In the genomic region with DNA sequence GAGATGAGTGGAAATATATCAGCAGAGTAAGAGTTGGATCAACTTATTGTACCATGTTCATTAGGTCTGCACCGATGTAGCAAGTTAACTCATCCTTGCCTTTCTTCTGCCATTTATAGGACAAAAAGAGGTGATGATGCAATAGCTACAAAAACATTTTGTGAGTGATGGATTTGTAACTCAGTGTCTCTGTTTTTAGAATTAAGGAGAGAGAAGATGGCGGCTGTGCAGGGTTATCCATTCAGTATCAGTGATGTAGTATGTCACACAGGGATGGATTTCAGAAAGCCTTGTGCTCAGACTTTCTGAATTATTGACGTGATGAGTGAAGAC, we compare ENCODE assay signal across 1 cellular context.
A peak's percentile ranks its signal among the peaks of the same experiment; 100 is the strongest.
TF ChIP-seq lines count a peak whose summit lies in the region.

No MANE protein-coding gene starts in this region.

TF ChIP-seq in HepG2, 621 proteins besides CTCF, POLR2A, EP300 and RAD21 (continued from another document):
- TF ChIP-seq, protein P1, sequence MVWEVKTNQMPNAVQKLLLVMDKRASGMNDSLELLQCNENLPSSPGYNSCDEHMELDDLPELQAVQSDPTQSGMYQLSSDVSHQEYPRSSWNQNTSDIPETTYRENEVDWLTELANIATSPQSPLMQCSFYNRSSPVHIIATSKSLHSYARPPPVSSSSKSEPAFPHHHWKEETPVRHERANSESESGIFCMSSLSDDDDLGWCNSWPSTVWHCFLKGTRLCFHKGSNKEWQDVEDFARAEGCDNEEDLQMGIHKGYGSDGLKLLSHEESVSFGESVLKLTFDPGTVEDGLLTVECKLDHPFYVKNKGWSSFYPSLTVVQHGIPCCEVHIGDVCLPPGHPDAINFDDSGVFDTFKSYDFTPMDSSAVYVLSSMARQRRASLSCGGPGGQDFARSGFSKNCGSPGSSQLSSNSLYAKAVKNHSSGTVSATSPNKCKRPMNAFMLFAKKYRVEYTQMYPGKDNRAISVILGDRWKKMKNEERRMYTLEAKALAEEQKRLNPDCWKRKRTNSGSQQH (CRISPR knock-in tag; IDR thresholded peaks at IDR 0.05; ENCODE audit: low read depth) = no peak
- TF ChIP-seq, protein P2, sequence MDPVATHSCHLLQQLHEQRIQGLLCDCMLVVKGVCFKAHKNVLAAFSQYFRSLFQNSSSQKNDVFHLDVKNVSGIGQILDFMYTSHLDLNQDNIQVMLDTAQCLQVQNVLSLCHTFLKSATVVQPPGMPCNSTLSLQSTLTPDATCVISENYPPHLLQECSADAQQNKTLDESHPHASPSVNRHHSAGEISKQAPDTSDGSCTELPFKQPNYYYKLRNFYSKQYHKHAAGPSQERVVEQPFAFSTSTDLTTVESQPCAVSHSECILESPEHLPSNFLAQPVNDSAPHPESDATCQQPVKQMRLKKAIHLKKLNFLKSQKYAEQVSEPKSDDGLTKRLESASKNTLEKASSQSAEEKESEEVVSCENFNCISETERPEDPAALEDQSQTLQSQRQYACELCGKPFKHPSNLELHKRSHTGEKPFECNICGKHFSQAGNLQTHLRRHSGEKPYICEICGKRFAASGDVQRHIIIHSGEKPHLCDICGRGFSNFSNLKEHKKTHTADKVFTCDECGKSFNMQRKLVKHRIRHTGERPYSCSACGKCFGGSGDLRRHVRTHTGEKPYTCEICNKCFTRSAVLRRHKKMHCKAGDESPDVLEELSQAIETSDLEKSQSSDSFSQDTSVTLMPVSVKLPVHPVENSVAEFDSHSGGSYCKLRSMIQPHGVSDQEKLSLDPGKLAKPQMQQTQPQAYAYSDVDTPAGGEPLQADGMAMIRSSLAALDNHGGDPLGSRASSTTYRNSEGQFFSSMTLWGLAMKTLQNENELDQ (CRISPR knock-in tag; IDR thresholded peaks at IDR 0.05; ENCODE audit: borderline replicate concordance) = no peak
- TF ChIP-seq ZNF629 (CRISPR knock-in tag; conservative IDR thresholded peaks at IDR 0.05) = no peak
- TF ChIP-seq, protein P3, sequence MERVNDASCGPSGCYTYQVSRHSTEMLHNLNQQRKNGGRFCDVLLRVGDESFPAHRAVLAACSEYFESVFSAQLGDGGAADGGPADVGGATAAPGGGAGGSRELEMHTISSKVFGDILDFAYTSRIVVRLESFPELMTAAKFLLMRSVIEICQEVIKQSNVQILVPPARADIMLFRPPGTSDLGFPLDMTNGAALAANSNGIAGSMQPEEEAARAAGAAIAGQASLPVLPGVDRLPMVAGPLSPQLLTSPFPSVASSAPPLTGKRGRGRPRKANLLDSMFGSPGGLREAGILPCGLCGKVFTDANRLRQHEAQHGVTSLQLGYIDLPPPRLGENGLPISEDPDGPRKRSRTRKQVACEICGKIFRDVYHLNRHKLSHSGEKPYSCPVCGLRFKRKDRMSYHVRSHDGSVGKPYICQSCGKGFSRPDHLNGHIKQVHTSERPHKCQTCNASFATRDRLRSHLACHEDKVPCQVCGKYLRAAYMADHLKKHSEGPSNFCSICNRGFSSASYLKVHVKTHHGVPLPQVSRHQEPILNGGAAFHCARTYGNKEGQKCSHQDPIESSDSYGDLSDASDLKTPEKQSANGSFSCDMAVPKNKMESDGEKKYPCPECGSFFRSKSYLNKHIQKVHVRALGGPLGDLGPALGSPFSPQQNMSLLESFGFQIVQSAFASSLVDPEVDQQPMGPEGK (CRISPR knock-in tag; IDR thresholded peaks at IDR 0.05) = no peak
- TF ChIP-seq ISX (CRISPR knock-in tag; conservative IDR thresholded peaks at IDR 0.05) = 0 out of 2 replicates have a peak, but pooled peaks have one; percentile 43
- TF ChIP-seq, protein P4, sequence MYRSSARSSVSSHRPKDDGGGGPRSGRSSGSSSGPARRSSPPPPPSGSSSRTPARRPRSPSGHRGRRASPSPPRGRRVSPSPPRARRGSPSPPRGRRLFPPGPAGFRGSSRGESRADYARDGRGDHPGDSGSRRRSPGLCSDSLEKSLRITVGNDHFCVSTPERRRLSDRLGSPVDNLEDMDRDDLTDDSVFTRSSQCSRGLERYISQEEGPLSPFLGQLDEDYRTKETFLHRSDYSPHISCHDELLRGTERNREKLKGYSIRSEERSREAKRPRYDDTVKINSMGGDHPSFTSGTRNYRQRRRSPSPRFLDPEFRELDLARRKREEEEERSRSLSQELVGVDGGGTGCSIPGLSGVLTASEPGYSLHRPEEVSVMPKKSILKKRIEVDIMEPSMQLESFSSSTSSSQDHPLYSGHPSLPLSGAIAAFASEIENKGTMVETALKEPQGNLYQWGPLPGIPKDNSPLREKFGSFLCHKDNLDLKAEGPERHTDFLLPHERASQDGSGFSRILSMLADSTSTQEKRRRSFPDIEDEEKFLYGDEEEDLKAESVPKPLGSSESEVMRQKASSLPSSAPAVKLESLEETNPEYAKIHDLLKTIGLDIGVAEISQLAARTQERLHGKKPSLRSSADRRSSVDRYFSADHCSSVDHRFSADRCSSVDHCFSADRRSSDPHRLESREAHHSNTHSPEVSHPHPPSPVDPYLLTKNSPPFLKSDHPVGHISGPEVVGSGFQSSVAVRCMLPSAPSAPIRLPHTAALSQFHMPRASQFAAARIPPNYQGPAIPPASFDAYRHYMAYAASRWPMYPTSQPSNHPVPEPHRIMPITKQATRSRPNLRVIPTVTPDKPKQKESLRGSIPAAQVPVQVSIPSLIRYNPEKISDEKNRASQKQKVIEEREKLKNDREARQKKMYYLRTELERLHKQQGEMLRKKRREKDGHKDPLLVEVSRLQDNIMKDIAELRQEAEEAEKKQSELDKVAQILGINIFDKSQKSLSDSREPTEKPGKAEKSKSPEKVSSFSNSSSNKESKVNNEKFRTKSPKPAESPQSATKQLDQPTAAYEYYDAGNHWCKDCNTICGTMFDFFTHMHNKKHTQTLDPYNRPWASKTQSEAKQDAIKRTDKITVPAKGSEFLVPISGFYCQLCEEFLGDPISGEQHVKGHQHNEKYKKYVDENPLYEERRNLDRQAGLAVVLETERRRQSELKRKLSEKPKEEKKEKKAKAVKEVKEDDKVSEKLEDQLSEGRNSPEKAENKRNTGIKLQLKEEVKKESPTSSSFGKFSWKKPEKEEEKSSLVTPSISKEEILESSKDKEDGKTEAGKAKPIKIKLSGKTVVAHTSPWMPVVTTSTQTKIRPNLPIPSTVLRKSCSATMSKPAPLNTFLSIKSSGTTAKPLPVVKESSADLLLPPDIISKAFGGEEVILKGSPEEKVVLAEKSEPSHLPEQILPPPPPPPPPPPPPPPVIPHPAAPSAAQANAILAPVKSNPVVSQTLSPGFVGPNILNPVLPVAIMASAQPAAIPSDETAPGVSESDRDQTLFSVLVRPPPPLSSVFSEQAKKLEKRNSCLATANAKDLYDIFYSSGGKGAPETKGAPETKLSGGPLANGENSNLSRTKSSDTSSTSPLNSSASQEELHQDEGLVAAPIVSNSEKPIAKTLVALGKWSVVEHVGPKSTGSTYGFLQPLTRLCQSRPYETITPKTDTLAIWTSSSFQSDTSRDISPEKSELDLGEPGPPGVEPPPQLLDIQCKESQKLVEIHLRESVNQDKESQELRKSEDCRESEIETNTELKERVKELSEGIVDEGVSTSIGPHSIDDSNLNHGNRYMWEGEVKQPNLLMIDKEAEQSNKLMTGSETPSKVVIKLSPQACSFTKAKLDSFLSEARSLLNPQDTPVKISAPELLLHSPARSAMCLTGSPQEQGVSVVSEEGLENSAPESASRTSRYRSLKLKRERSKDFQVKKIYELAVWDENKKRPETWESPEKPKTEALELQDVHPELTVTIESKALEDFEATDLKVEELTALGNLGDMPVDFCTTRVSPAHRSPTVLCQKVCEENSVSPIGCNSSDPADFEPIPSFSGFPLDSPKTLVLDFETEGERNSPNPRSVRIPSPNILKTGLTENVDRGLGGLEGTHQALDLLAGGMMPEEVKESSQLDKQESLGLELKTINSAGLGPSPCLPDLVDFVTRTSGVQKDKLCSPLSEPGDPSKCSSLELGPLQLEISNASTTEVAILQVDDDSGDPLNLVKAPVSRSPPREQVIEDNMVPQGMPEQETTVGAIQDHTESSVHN (CRISPR knock-in tag; IDR thresholded peaks at IDR 0.05) = no peak
- TF ChIP-seq FLYWCH1 (CRISPR knock-in tag; IDR thresholded peaks at IDR 0.05) = no peak
- no peak for TF ChIP-seq FOXA1 (IDR thresholded peaks at IDR 0.05)
- TF ChIP-seq FOXA1 (CRISPR knock-in tag; IDR thresholded peaks at IDR 0.05) = no peak
- TF ChIP-seq ZSCAN29 (CRISPR knock-in tag; conservative IDR thresholded peaks at IDR 0.05) = no peak
